ENCODE assay signal across 36 cellular contexts in genomic region chr3:186400026-186400425, GRCh38. TPM values are rescaled to one million over a fixed set of nuclear protein-coding genes. Genes with fewer than 3 reads are reported as not detected.
DNase-seq lines count a peak whose midpoint lies in the region; ATAC-seq, FAIRE-seq and TF ChIP-seq lines count a peak whose summit lies in the region.
"Had no signal": no experiment of that assay in that cellular context is flagged by ENCODE, and none has a peak within 500 bp of the region (broad histone marks: within the 10 kb centered on the region; RNA-seq: fewer than 3 reads in every experiment).

No MANE protein-coding gene starts in this region.

- no peaks in the 10 kb centered on the region for H3K79me2 ChIP-seq in H1 (ENCODE audit: control insufficient read depth in 1 of 2, insufficient read depth in 2 of 2, low read length in 2 of 2)

- no peak for TF ChIP-seq RAD21 in H1 (IDR thresholded peaks at IDR 0.05 in 1 of 2, conservative IDR thresholded peaks at IDR 0.05 in 1 of 2; ENCODE audit: low read depth in 2 of 2, low read length in 2 of 2)

- no peaks in the 10 kb centered on the region for H3K79me1 ChIP-seq in H1 (ENCODE audit: low read depth, low read length)

- no peak overlapping the region for H3K23ac ChIP-seq in H1 (ENCODE audit: insufficient read length)

- no peak overlapping the region for H4K5ac ChIP-seq in H1 (ENCODE audit: insufficient read length, low read depth, low read length)

- H3K36me3 ChIP-seq in H1 (ENCODE audit: control insufficient read depth in 2 of 4, insufficient read depth in 4 of 4, low read length in 3 of 4) (no peaks in the 10 kb centered on the region), ovary (no peaks in the 10 kb centered on the region)
- H3K36me3 ChIP-seq: BE2C; BLaER1; BLaER1 treated with 17β-estradiol and CSF1 and Interleukin-3, amounts not matched to agents 10 nM and 100 nM had no signal

- H3K27me3 ChIP-seq in AG04450 (ENCODE audit: control insufficient read depth, insufficient read depth, low read length): no peaks in the 10 kb centered on the region
- H3K27me3 ChIP-seq in H1 (replicated peaks in 1 of 4; ENCODE audit: control insufficient read depth in 3 of 4, extremely low read depth in 1 of 4, insufficient read depth in 3 of 4, low read length in 3 of 4): no peaks in the 10 kb centered on the region
- H3K27me3 ChIP-seq in ovary: no peaks in the 10 kb centered on the region
- H3K27me3 ChIP-seq: BE2C; BLaER1; BLaER1 treated with 17β-estradiol and CSF1 and Interleukin-3, amounts not matched to agents 10 nM and 100 nM had no signal

- H3K9me3 ChIP-seq in AG04450 (ENCODE audit: control insufficient read depth, insufficient read depth, low read length) (no peaks in the 10 kb centered on the region), H1 (ENCODE audit: insufficient read depth in 2 of 2, low read depth in 1 of 2, low read length in 1 of 2) (no peaks in the 10 kb centered on the region), ovary (no peaks in the 10 kb centered on the region)
- H3K9me3 ChIP-seq: A549, BE2C, Caco-2 had no signal

- H3K4me3 Mint-ChIP-seq in osteocyte (ENCODE audit: unreplicated experiment): no peak overlapping the region
- H3K4me3 Mint-ChIP-seq: B cell; CD14-positive monocyte; CD4-positive, alpha-beta memory T cell; CD4-positive, alpha-beta T cell; CD4-positive, CD25-positive, alpha-beta regulatory T cell; CD8-positive, alpha-beta memory T cell; CD8-positive, alpha-beta T cell had no signal

- no peak overlapping the region for H3K27ac Mint-ChIP-seq in osteocyte (ENCODE audit: unreplicated experiment)
- H3K27ac Mint-ChIP-seq: B cell; CD14-positive monocyte; CD4-positive, alpha-beta memory T cell; CD4-positive, alpha-beta T cell; CD4-positive, CD25-positive, alpha-beta regulatory T cell; CD8-positive, alpha-beta memory T cell; CD8-positive, alpha-beta T cell had no signal

- H3K23me2 ChIP-seq in H1 (ENCODE audit: low read depth, low read length): no peaks in the 10 kb centered on the region

- no peak overlapping the region for H3K9ac ChIP-seq in H1 (replicated peaks in 1 of 4; ENCODE audit: extremely low read depth in 1 of 4, low read depth in 3 of 4, low read length in 3 of 4)
- H3K9ac ChIP-seq: BLaER1; BLaER1 treated with 17β-estradiol and CSF1 and Interleukin-3, amounts not matched to agents 10 nM and 100 nM had no signal

- CTCF ChIA-PET in AG04450 (lab: Charles Lee): no interaction called here
- CTCF ChIA-PET in H1 (lab: Charles Lee; ENCODE audit: partially characterized antibody): interaction anchor here (0.6 kb wide), 1 partner anchor 84 kb away, joined by 3 read pairs; no protein-coding TSS in a partner anchor

- H3K36me3 Mint-ChIP-seq in osteocyte (ENCODE audit: unreplicated experiment): no peaks in the 10 kb centered on the region
- H3K36me3 Mint-ChIP-seq: CD14-positive monocyte; CD4-positive, alpha-beta memory T cell; CD4-positive, CD25-positive, alpha-beta regulatory T cell; CD8-positive, alpha-beta T cell had no signal

- H2BK12ac ChIP-seq in H1 (ENCODE audit: low read depth, low read length): no peak overlapping the region

- H3K9me3 Mint-ChIP-seq in osteocyte (ENCODE audit: unreplicated experiment): no peaks in the 10 kb centered on the region
- H3K9me3 Mint-ChIP-seq: CD4-positive, alpha-beta T cell; CD4-positive, CD25-positive, alpha-beta regulatory T cell; CD8-positive, alpha-beta T cell had no signal

- no peak overlapping the region for H3K18ac ChIP-seq in H1 (ENCODE audit: extremely low read depth, low read length)

- POLR2A ChIA-PET in AG04450 (lab: Yijun Ruan, JAX): no interaction called here
- POLR2A ChIA-PET in H1 (lab: Charles Lee; ENCODE audit: partially characterized antibody): no interaction called here

- H2BK15ac ChIP-seq in H1 (ENCODE audit: low read length): no peak overlapping the region

- H3K4me1 ChIP-seq in H1 (replicated peaks in 1 of 4; ENCODE audit: control insufficient read depth in 3 of 4, insufficient read depth in 4 of 4, low read length in 3 of 4): no peaks in the 10 kb centered on the region
- no peaks in the 10 kb centered on the region for H3K4me1 ChIP-seq in ovary (ENCODE audit: insufficient read depth)
- H3K4me1 ChIP-seq: A549; BLaER1; BLaER1 treated with 17β-estradiol and CSF1 and Interleukin-3, amounts not matched to agents 10 nM and 100 nM; Caco-2 had no signal

- TF ChIP-seq EP300 in H1 (IDR thresholded peaks at IDR 0.05; ENCODE audit: borderline replicate concordance in 1 of 2, low read depth in 2 of 2, low read length in 2 of 2): no peak
- no peak for TF ChIP-seq EP300 in ovary (IDR thresholded peaks at IDR 0.05)

- H2BK120ac ChIP-seq in H1 (replicated peaks; ENCODE audit: low read depth, low read length): no peak overlapping the region

- no peak overlapping the region for H2BK5ac ChIP-seq in H1 (ENCODE audit: low read depth, low read length)

- no peak for TF ChIP-seq POLR2A in H1 (IDR thresholded peaks at IDR 0.05; ENCODE audit: control extremely low read depth in 1 of 2, low read depth in 2 of 2, low read length in 2 of 2)
- TF ChIP-seq POLR2A in ovary (IDR thresholded peaks at IDR 0.05): no peak

- no peak overlapping the region for H3K14ac ChIP-seq in H1 (ENCODE audit: insufficient read length)

- H3K4me3 ChIP-seq in AG04450 (ENCODE audit: low read depth, low read length) (no peak overlapping the region), coronary artery (no peak overlapping the region), H1 (ENCODE audit: extremely low read depth in 1 of 4, insufficient read depth in 2 of 4, low read depth in 3 of 4, low read length in 4 of 4) (no peak overlapping the region), ovary (no peak overlapping the region)
- H3K4me3 ChIP-seq: A549; BLaER1; BLaER1 treated with 17β-estradiol and CSF1 and Interleukin-3, amounts not matched to agents 10 nM and 100 nM had no signal

- no peak for FAIRE-seq in H1 (lab: Jason Lieb, UNC)
- FAIRE-seq: A204.1, A549, D721Med had no signal

- H3K27ac ChIP-seq in AG04450 (ENCODE audit: low read depth, low read length) (peak overlapping the region; percentile 11), coronary artery (no peak overlapping the region), H1 (ENCODE audit: low read depth, low read length) (no peak overlapping the region), ovary (no peak overlapping the region)
- H3K27ac ChIP-seq: 22Rv1; A549; BLaER1; BLaER1 treated with 17β-estradiol and CSF1 and Interleukin-3, amounts not matched to agents 10 nM and 100 nM; C4-2B had no signal

- H3K4ac ChIP-seq in H1 (replicated peaks; ENCODE audit: insufficient read length, low read depth, low read length): no peak overlapping the region

- no peak overlapping the region for H2AK5ac ChIP-seq in H1 (ENCODE audit: low read depth, low read length)

- no peak overlapping the region for H3K4me2 ChIP-seq in H1 (ENCODE audit: insufficient read depth in 1 of 2, low read depth in 2 of 2, low read length in 2 of 2)
- H3K4me2 ChIP-seq: A549; BLaER1; BLaER1 treated with 17β-estradiol and CSF1 and Interleukin-3, amounts not matched to agents 10 nM and 100 nM had no signal

- TF ChIP-seq CTCF in AG04450 (IDR thresholded peaks at IDR 0.05; ENCODE audit: low read depth, low read length) (no peak), coronary artery (IDR thresholded peaks at IDR 0.05) (no peak), H1 (IDR thresholded peaks at IDR 0.05; ENCODE audit: control extremely low read depth in 1 of 3, insufficient read depth in 1 of 3, low read depth in 1 of 3, low read length in 3 of 3) (no peak), osteocyte (IDR thresholded peaks at IDR 0.05) (no peak), ovary (IDR thresholded peaks at IDR 0.05) (no peak)

- no peak overlapping the region for H4K91ac ChIP-seq in H1 (replicated peaks; ENCODE audit: insufficient read length, low read length)

- no peak overlapping the region for H3K56ac ChIP-seq in H1 (replicated peaks; ENCODE audit: insufficient read length, low read depth, low read length)

- no peaks in the 10 kb centered on the region for H4K20me1 ChIP-seq in H1 (replicated peaks in 1 of 2; ENCODE audit: control insufficient read depth in 1 of 2, insufficient read depth in 2 of 2, low read length in 2 of 2)
- H4K20me1 ChIP-seq: BLaER1; BLaER1 treated with 17β-estradiol and CSF1 and Interleukin-3, amounts not matched to agents 10 nM and 100 nM had no signal

- peak overlapping the region; percentile 29; the same call in 1 of the 2 replicates for H4K8ac ChIP-seq in H1 (ENCODE audit: extremely low read depth, insufficient read depth, low read length)

- intact Hi-C loops in ovary (cut with DNase I): no loop called here

- H2AFZ ChIP-seq in H1 (ENCODE audit: low read length): no peak overlapping the region

- H2BK20ac ChIP-seq in H1 (ENCODE audit: low read length): no peak overlapping the region

- 85% methylated on average over 1 of the region's 1 CpG; no CpG with 5 or more reads in 1 of the 2 experiments for WGBS in H1 (ENCODE audit: extremely low coverage in 1 of 2, insufficient coverage in 1 of 2, insufficient read length in 1 of 2, insufficient replicate concordance in 2 of 2, low coverage in 1 of 2, low lambda C conversion rate in 2 of 2, missing lambda C conversion rate in 1 of 2), 2 experiments
- 61 to 83% (median 62%) methylated on average over 1 of the region's 1 CpG for WGBS in ovary, 3 donors

- ATAC-seq in HG02759 (IDR thresholded peaks at IDR 0.05; ENCODE audit: unreplicated experiment): no peak
- ATAC-seq: A549; CD8-positive, alpha-beta T cell had no signal

- DNase-seq in AG04450 (ENCODE audit: low read depth, low spot score) (no peak), coronary artery (ENCODE audit: low spot score) (peak; percentile 53), H1 (ENCODE audit: low read depth in 1 of 2, low spot score in 2 of 2) (no peak), osteocyte (ENCODE audit: extremely low spot score, unreplicated experiment) (peak; percentile 51), ovary (no peak)
- DNase-seq in stimulated activated CD8-positive, alpha-beta memory T cell treated with anti-CD3 and anti-CD28 coated beads, Interleukin-4, amount 100 ng/mL, for 48 hours: no peak
- DNase-seq in stimulated activated CD4-positive, alpha-beta T cell treated with anti-CD3 and anti-CD28 coated beads, Interleukin-4, amount 100 ng/mL, for 24 hours: no peak
- DNase-seq: 8988T; ACHN; BE2C; C1 segment of cervical spinal cord; Caco-2; Calu3; CD4-positive, alpha-beta memory T cell; CD4-positive, alpha-beta T cell; CD4-positive, CD25-positive, alpha-beta regulatory T cell; CD8-positive, alpha-beta memory T cell; CD8-positive, alpha-beta T cell; COR-L47; DMS 273 treated with DMSO at 0.1 percent for 48 hours; DMS153; DMS53; DMS79; DMS79 treated with DMSO at 0.1 percent for 48 hours; DND-41 had no signal

- H3K4me1 Mint-ChIP-seq in osteocyte (ENCODE audit: unreplicated experiment): no peaks in the 10 kb centered on the region
- H3K4me1 Mint-ChIP-seq: B cell; CD4-positive, alpha-beta memory T cell; CD4-positive, CD25-positive, alpha-beta regulatory T cell; CD8-positive, alpha-beta memory T cell had no signal

- H3K27me3 Mint-ChIP-seq in osteocyte (ENCODE audit: unreplicated experiment): peaks cover 31% of the 10 kb centered on the region
- H3K27me3 Mint-ChIP-seq: B cell; CD4-positive, alpha-beta T cell; CD4-positive, CD25-positive, alpha-beta regulatory T cell had no signal

RNA-seq across cellular contexts. Expression of gene DGKG, which starts 38.0 kb away (rescaled TPM):
- polyA plus RNA-seq in AG04450 (2011; rRNA removed) (4.8 and 5.1 TPM in 2 replicates), H1 (2011; rRNA removed) (0.13 and 0.48 TPM in 2 replicates), ovary (1 to 10 TPM; 1.0 to 7.0 TPM)
- 4.3 and 5.7 TPM in 2 replicates for polyA minus RNA-seq in AG04450 (2011; rRNA and poly(A)+ RNA removed)
- total RNA-seq in H1 (2021; fragmentation: NEBNext Ultra II Directional; extraction: Animal tissue kit (Norgen Biotek cat#: 25700)): 0.30 TPM in 1 of 2 replicates, not detected in the other
- 0.05 TPM for polyA plus RNA-seq in H1 (2011; cell fraction: cytosol; rRNA removed)
- polyA plus RNA-seq in H1 (2011; cell fraction: nucleus; rRNA removed): 0.30 TPM
- 0.07 to 0.31 TPM (median 0.15 TPM) in 4 replicates for polyA plus RNA-seq in H1 (2012, experiment 1 of 2)
- polyA plus RNA-seq in H1 (2012, experiment 2 of 2): not detected
- 0.20 TPM for polyA plus RNA-seq in H1 (2013, experiment 1 of 2)
- 0.13 TPM for polyA plus RNA-seq in H1 (2013, experiment 2 of 2)
- 0.22 and 0.34 TPM in 2 replicates for polyA minus RNA-seq in H1 (2011; rRNA and poly(A)+ RNA removed)
- not detected for polyA minus RNA-seq in H1 (2011; cell fraction: cytosol; rRNA and poly(A)+ RNA removed)
- 0.50 TPM for polyA minus RNA-seq in H1 (2011; cell fraction: nucleus; rRNA and poly(A)+ RNA removed)
- total RNA-seq in osteocyte (0.18 TPM in 1 of 2 replicates, not detected in the other), ovary (1 to 10 TPM; 1.4 to 6.7 (median 4.1) TPM)
- total RNA-seq: CD4-positive, alpha-beta T cell; CD8-positive, alpha-beta T cell had no signal
- polyA plus RNA-seq: BJ; CD4-positive, alpha-beta memory T cell; CD4-positive, CD25-positive, alpha-beta regulatory T cell; CD8-positive, alpha-beta memory T cell had no signal

Comparison
In these comparisons a context has a peak if more than half of its experiments do, and no peak if none do; other contexts are left out.
1. DNase-seq: peak in coronary artery (single experiment) and osteocyte (single experiment); none in AG04450 (single experiment), H1 (0 of 2), ovary (0 of 5), stimulated activated CD8-positive, alpha-beta memory T cell treated with anti-CD3 and anti-CD28 coated beads, Interleukin-4, amount 100 ng/mL, for 48 hours (single experiment) and stimulated activated CD4-positive, alpha-beta T cell treated with anti-CD3 and anti-CD28 coated beads, Interleukin-4, amount 100 ng/mL, for 24 hours (single experiment).